Comparison of ENCODE assay signal across 8 cellular contexts in genomic region chr3:195850857-195851531, GRCh38. TPM values are rescaled to one million over a fixed set of nuclear protein-coding genes. Genes with fewer than 3 reads are reported as not detected.
DNase-seq lines count a peak whose midpoint lies in the region; ATAC-seq and TF ChIP-seq lines count a peak whose summit lies in the region.

No MANE protein-coding gene starts in this region.

- peak; percentile 100 for TF ChIP-seq CTCF in GM10266 (IDR thresholded peaks at IDR 0.05; ENCODE audit: control insufficient read depth, insufficient read depth, low read depth, missing control alignments)
- peak; percentile 100 for TF ChIP-seq CTCF in upper lobe of right lung (IDR thresholded peaks at IDR 0.05)

- no peak overlapping the region for H2BK12ac ChIP-seq in trophoblast cell (ENCODE audit: low read length)

- H3K9ac ChIP-seq in trophoblast cell (ENCODE audit: low read length): no peak overlapping the region

- ATAC-seq in HG02571 (IDR thresholded peaks at IDR 0.05; ENCODE audit: unreplicated experiment) (peak; percentile 83), upper lobe of right lung (peak; percentile 98)

- no CpG with 5 or more reads among the region's 31 CpGs for WGBS in trophoblast cell (ENCODE audit: extremely low coverage, insufficient coverage, insufficient read length)

- DNase-seq in GM10266 (ENCODE audit: extremely low spot score) (peak; percentile 98), NCI-H1092 (lab: John Stamatoyannopoulos, UW) (peak; percentile 88), SK-MEL-5 (ENCODE audit: low read depth, low spot score) (peak; percentile 93), glomerular endothelial cell (ENCODE audit: extremely low read depth, low read depth, low spot score) (peak; percentile 78), trophoblast cell (peak; percentile 85 to 99), upper lobe of right lung (peak; percentile 82)
- DNase-seq in activated naive CD4-positive, alpha-beta T cell treated with Interleukin-2 at 50 U/mL for 16 hours: peak; percentile 89

- no peak overlapping the region for H3K23ac ChIP-seq in trophoblast cell (ENCODE audit: low read length)

- H3K36me3 ChIP-seq in trophoblast cell (ENCODE audit: control insufficient read depth in 1 of 2, insufficient read depth in 2 of 2, low read length in 2 of 2): no peaks in the 10 kb centered on the region
- H3K36me3 ChIP-seq in upper lobe of right lung: no peaks in the 10 kb centered on the region

- no peak overlapping the region for H2AK5ac ChIP-seq in trophoblast cell (ENCODE audit: low read length)

- no peak overlapping the region for H4K12ac ChIP-seq in trophoblast cell (ENCODE audit: low read depth, low read length)

- H3K4me1 ChIP-seq in trophoblast cell (ENCODE audit: control insufficient read depth in 1 of 2, insufficient read depth in 2 of 2, low read length in 2 of 2) (peaks cover 0 to 4% of the 10 kb centered on the region in 2 experiments), upper lobe of right lung (peaks cover 3% of the 10 kb centered on the region)

- H3K18ac ChIP-seq in trophoblast cell (ENCODE audit: low read length): no peak overlapping the region

- H3K4me2 ChIP-seq in trophoblast cell (ENCODE audit: low read length): no peak overlapping the region

- H3K27ac ChIP-seq in trophoblast cell (ENCODE audit: low read depth, low read length) (no peak overlapping the region), upper lobe of right lung (no peak overlapping the region)

- in situ Hi-C loops in SK-MEL-5 (cut with HindIII; ENCODE audit: low pct_unique_long_range_greater_than_20kb, low sequenced_read_pairs): no loop called here

- intact Hi-C loops in upper lobe of right lung (cut with DNase I): no loop called here

- H3K79me2 ChIP-seq in trophoblast cell (ENCODE audit: control insufficient read depth, insufficient read depth, low read length, poor library complexity): no peaks in the 10 kb centered on the region

- no peaks in the 10 kb centered on the region for H3K79me1 ChIP-seq in trophoblast cell (ENCODE audit: low read length)

- peaks cover 2% of the 10 kb centered on the region for H3K9me3 ChIP-seq in trophoblast cell (ENCODE audit: insufficient read depth, low read depth, low read length)
- no peaks in the 10 kb centered on the region for H3K9me3 ChIP-seq in upper lobe of right lung

- H2BK120ac ChIP-seq in trophoblast cell (ENCODE audit: insufficient read depth, low read length, poor library complexity): no peak overlapping the region

- no peak overlapping the region for H4K91ac ChIP-seq in trophoblast cell (ENCODE audit: low read depth, low read length)

- H3K14ac ChIP-seq in trophoblast cell (ENCODE audit: low read length): no peak overlapping the region

- H3K4me3 ChIP-seq in trophoblast cell (ENCODE audit: low read depth, low read length) (no peak overlapping the region), upper lobe of right lung (no peak overlapping the region)

- H3K27me3 ChIP-seq in trophoblast cell (ENCODE audit: insufficient read depth, low read length) (no peaks in the 10 kb centered on the region), upper lobe of right lung (no peaks in the 10 kb centered on the region)

- H4K8ac ChIP-seq in trophoblast cell (ENCODE audit: low read depth, low read length): no peak overlapping the region

- no peak overlapping the region for H2BK5ac ChIP-seq in trophoblast cell (ENCODE audit: low read depth, low read length, poor library complexity)

- no peak overlapping the region for H3K4ac ChIP-seq in trophoblast cell (ENCODE audit: low read depth, low read length)

- no peak overlapping the region for H2AFZ ChIP-seq in trophoblast cell (ENCODE audit: insufficient read depth, low read length, poor library complexity)

RNA-seq across cellular contexts. Expression of gene MUC4, which starts 39.3 kb away (rescaled TPM):
- total RNA-seq in SK-MEL-5 (2014; rRNA removed; shearing (Covaris generic)): not detected in 2 replicates
- polyA plus RNA-seq in SK-MEL-5 (2015; cell fraction: cytosol; rRNA removed): 0.11 and 0.29 TPM in 2 replicates
- polyA plus RNA-seq in SK-MEL-5 (2015; cell fraction: nucleus; rRNA removed): not detected in 2 replicates
- total RNA-seq in glomerular endothelial cell: 0.12 TPM in 1 of 2 replicates, not detected in the other
- polyA plus RNA-seq in trophoblast cell (2013): 0.05 and 0.08 TPM in 2 replicates
- total RNA-seq in upper lobe of right lung: 1.1 TPM

RNA-seq across cellular contexts. Expression of gene TNK2, which starts 57.4 kb away (rescaled TPM):
- 7.9 and 9.0 TPM in 2 replicates for total RNA-seq in SK-MEL-5 (2014; rRNA removed; shearing (Covaris generic))
- polyA plus RNA-seq in SK-MEL-5 (2015; cell fraction: cytosol; rRNA removed): 24.5 and 34.4 TPM in 2 replicates
- 46.3 and 83.6 TPM in 2 replicates for polyA plus RNA-seq in SK-MEL-5 (2015; cell fraction: nucleus; rRNA removed)
- total RNA-seq in glomerular endothelial cell: 19.6 and 40.9 TPM in 2 replicates
- polyA plus RNA-seq in trophoblast cell (2013): 22.5 TPM in 2 replicates
- 58.8 TPM for total RNA-seq in upper lobe of right lung
